Comparison of ENCODE assay signal across 1 cellular context in genomic region chr22:20963201-20964052, GRCh38.
TF ChIP-seq lines count a peak whose summit lies in the region.

No MANE protein-coding gene starts in this region.

TF ChIP-seq in HepG2, 621 proteins besides CTCF, POLR2A, EP300 and RAD21 (continued from another document and continues in another):
- no peak for TF ChIP-seq KIAA2018 (CRISPR knock-in tag; IDR thresholded peaks at IDR 0.05; ENCODE audit: borderline replicate concordance)
- peak; percentile 33; the same call in 1 of the 2 replicates for TF ChIP-seq ISL2 (CRISPR knock-in tag; IDR thresholded peaks at IDR 0.05)
- 0 out of 2 replicates have a peak, but pooled peaks have one; percentile 35 for TF ChIP-seq ZNF280B (CRISPR knock-in tag; IDR thresholded peaks at IDR 0.05; ENCODE audit: borderline replicate concordance)
- no peak for TF ChIP-seq ZNF850 (CRISPR knock-in tag; conservative IDR thresholded peaks at IDR 0.05)
- TF ChIP-seq ARID4A (CRISPR knock-in tag; IDR thresholded peaks at IDR 0.05; ENCODE audit: borderline replicate concordance) = peak; percentile 35; the same call in 1 of the 2 replicates
- TF ChIP-seq ZNF136 (CRISPR knock-in tag; IDR thresholded peaks at IDR 0.05; ENCODE audit: low read depth) = 0 out of 2 replicates have a peak, but pooled peaks have one; percentile 30
- peak; percentile 63; the same call in 1 of the 2 replicates for TF ChIP-seq YEATS4 (CRISPR knock-in tag; IDR thresholded peaks at IDR 0.05; ENCODE audit: borderline replicate concordance)
- no peak for TF ChIP-seq RFX5 (IDR thresholded peaks at IDR 0.05; ENCODE audit: low read depth, low read length)
- peak; percentile 61; the same call in 1 of the 2 replicates for TF ChIP-seq KLF13 (CRISPR knock-in tag; IDR thresholded peaks at IDR 0.05)
- no peak for TF ChIP-seq ZNF142 (CRISPR knock-in tag; IDR thresholded peaks at IDR 0.05)
- 0 out of 2 replicates have a peak, but pooled peaks have one; percentile 31 for TF ChIP-seq POGZ (CRISPR knock-in tag; IDR thresholded peaks at IDR 0.05)
- TF ChIP-seq SIN3A (IDR thresholded peaks at IDR 0.05; ENCODE audit: borderline replicate concordance, low read depth, low read length) = no peak
- peak; percentile 51; the same call in 1 of the 2 replicates for TF ChIP-seq NCOA2 (CRISPR knock-in tag; IDR thresholded peaks at IDR 0.05)
- peak; percentile 62; the same call in 1 of the 2 replicates for TF ChIP-seq ZBTB7A (CRISPR knock-in tag; IDR thresholded peaks at IDR 0.05)
- no peak for TF ChIP-seq ZNF878 (CRISPR knock-in tag; IDR thresholded peaks at IDR 0.05)
- no peak for TF ChIP-seq USF2 (IDR thresholded peaks at IDR 0.05; ENCODE audit: low read depth, low read length)
- TF ChIP-seq USF2 (CRISPR knock-in tag; IDR thresholded peaks at IDR 0.05; ENCODE audit: borderline replicate concordance) = no peak
- no peak for TF ChIP-seq DRAP1 (CRISPR knock-in tag; IDR thresholded peaks at IDR 0.05)
- TF ChIP-seq FLYWCH1 (CRISPR knock-in tag; IDR thresholded peaks at IDR 0.05) = no peak
- TF ChIP-seq ZSCAN22 (CRISPR knock-in tag; IDR thresholded peaks at IDR 0.05) = no peak
- TF ChIP-seq ZNF747 (CRISPR knock-in tag; IDR thresholded peaks at IDR 0.05; ENCODE audit: borderline replicate concordance) = peak; percentile 27; the same call in 1 of the 2 replicates
- TF ChIP-seq ZNF414 (CRISPR knock-in tag; IDR thresholded peaks at IDR 0.05) = no peak
- peak; percentile 18; the same call in 1 of the 2 replicates for TF ChIP-seq RCOR2 (CRISPR knock-in tag; IDR thresholded peaks at IDR 0.05)
- no peak for TF ChIP-seq ZNF879 (CRISPR knock-in tag; IDR thresholded peaks at IDR 0.05)
- TF ChIP-seq ZNF598 (CRISPR knock-in tag; IDR thresholded peaks at IDR 0.05; ENCODE audit: borderline replicate concordance) = peak; percentile 31; the same call in 1 of the 2 replicates
- peak; percentile 78 for TF ChIP-seq MYC (CRISPR knock-in tag; IDR thresholded peaks at IDR 0.05; ENCODE audit: borderline replicate concordance)
- 0 out of 2 replicates have a peak, but pooled peaks have one; percentile 21 for TF ChIP-seq ZNF362 (CRISPR knock-in tag; IDR thresholded peaks at IDR 0.05; ENCODE audit: borderline replicate concordance)
- TF ChIP-seq AGO2 (optimal IDR thresholded peaks at IDR 0.05; ENCODE audit: low read depth, low read length) = no peak
- no peak for TF ChIP-seq SNAPC2 (CRISPR knock-in tag; IDR thresholded peaks at IDR 0.05)
- TF ChIP-seq SPEN (CRISPR knock-in tag; IDR thresholded peaks at IDR 0.05; ENCODE audit: low read depth) = peak; percentile 72
